ENCODE assay signal across 20 cellular contexts in the genomic region with DNA sequence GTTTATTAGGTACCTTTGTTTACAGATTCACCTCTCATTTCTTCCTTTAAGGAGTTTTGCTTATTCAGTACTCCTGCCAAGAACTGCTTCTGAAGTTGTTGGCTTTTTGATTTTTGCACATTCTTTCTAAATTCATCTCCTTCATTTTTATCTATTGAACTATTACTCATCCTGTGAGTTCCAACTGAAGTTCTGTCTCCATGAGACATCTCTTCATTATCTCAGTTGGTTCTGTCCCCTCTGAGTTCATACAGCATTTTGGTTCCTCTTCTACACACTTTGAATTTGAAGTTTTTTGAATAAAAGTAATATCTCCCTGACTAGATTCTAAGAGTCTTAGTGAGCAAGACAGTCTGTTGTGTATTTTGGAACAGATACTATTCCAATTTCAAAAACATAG.
DNase-seq lines count a peak whose midpoint lies in the region; ATAC-seq and TF ChIP-seq lines count a peak whose summit lies in the region.
"Had no signal": no experiment of that assay in that cellular context is flagged by ENCODE, and none has a peak within 500 bp of the region (broad histone marks: within the 10 kb centered on the region; RNA-seq: fewer than 3 reads in every experiment).

No MANE protein-coding gene starts in this region.

- H3K36me3 ChIP-seq in mesenchymal stem cell (ENCODE audit: control insufficient read depth in 1 of 2, insufficient read depth in 2 of 2, low read depth in 1 of 2, low read length in 2 of 2), result no peaks in the 10 kb centered on the region
- H3K36me3 ChIP-seq: BE2C; BLaER1 treated with 17β-estradiol and CSF1 and Interleukin-3, amounts not matched to agents 10 nM and 100 nM had no signal

- H3K18ac ChIP-seq in mesenchymal stem cell (ENCODE audit: low read depth in 1 of 2, low read length in 2 of 2), result no peak overlapping the region

- TF ChIP-seq CTCF in choroid plexus epithelial cell (conservative IDR thresholded peaks at IDR 0.05; ENCODE audit: low read depth, low read length) (no peak), omental fat pad (IDR thresholded peaks at IDR 0.05) (no peak)

- no peaks in the 10 kb centered on the region for H3K4me1 ChIP-seq in mesenchymal stem cell (ENCODE audit: control insufficient read depth, insufficient read depth, low read depth, low read length)
- H3K4me1 ChIP-seq: A549, BE2C had no signal

- DNase-seq in NCI-H226 (peak; percentile 6), choroid plexus epithelial cell (ENCODE audit: low read depth) (peak; percentile 10), omental fat pad (ENCODE audit: low spot score) (no peak), mesenchymal stem cell (no peak), NCI-H187 (lab: John Stamatoyannopoulos, UW) (no peak)
- DNase-seq: 8988T; ACHN; AML-193; BE2C; CD4-positive, alpha-beta T cell; CD8-positive, alpha-beta memory T cell; DMS 273 treated with DMSO at 0.1 percent for 48 hours; DMS79 treated with DMSO at 0.1 percent for 48 hours; GF-D8; H9 had no signal

- H2BK15ac ChIP-seq in mesenchymal stem cell (ENCODE audit: low read depth, poor library complexity, severe bottlenecking), result no peak overlapping the region

- no peak overlapping the region for H3K27ac ChIP-seq in mesenchymal stem cell (ENCODE audit: low read length, poor library complexity, severe bottlenecking)
- H3K27ac ChIP-seq: A549; BLaER1 treated with 17β-estradiol and CSF1 and Interleukin-3, amounts not matched to agents 10 nM and 100 nM had no signal

- H2BK5ac ChIP-seq in mesenchymal stem cell (ENCODE audit: low read depth, low read length, poor library complexity, severe bottlenecking), result no peak overlapping the region

- H3K14ac ChIP-seq in mesenchymal stem cell (ENCODE audit: low read length in 2 of 2), result no peak overlapping the region

- H2BK120ac ChIP-seq in mesenchymal stem cell (ENCODE audit: low read depth, low read length), result no peak overlapping the region

- no peak overlapping the region for H3K4me3 ChIP-seq in choroid plexus epithelial cell (ENCODE audit: low read depth, low read length)
- no peak overlapping the region for H3K4me3 ChIP-seq in mesenchymal stem cell (ENCODE audit: insufficient read depth in 1 of 2, low read depth in 1 of 2, low read length in 2 of 2)
- H3K4me3 ChIP-seq: A549; BLaER1 treated with 17β-estradiol and CSF1 and Interleukin-3, amounts not matched to agents 10 nM and 100 nM; GM23338 had no signal

- H4K8ac ChIP-seq in mesenchymal stem cell (ENCODE audit: low read length), result no peak overlapping the region

- H3K9me3 ChIP-seq in mesenchymal stem cell (ENCODE audit: control insufficient read depth, low read length), result no peaks in the 10 kb centered on the region
- H3K9me3 ChIP-seq: A549; BE2C; BLaER1 treated with 17β-estradiol and CSF1 and Interleukin-3, amounts not matched to agents 10 nM and 100 nM had no signal

- ATAC-seq in omental fat pad (ENCODE audit: low FRiP score) (peak; percentile 54), GM19452 (IDR thresholded peaks at IDR 0.05; ENCODE audit: unreplicated experiment) (no peak)
- ATAC-seq: A549, GM23338, HCT116 had no signal

- no peak overlapping the region for H3K23ac ChIP-seq in mesenchymal stem cell (ENCODE audit: low read length in 2 of 2)

- no peak overlapping the region for H3K4ac ChIP-seq in mesenchymal stem cell (ENCODE audit: low read depth in 1 of 2, low read length in 2 of 2)

- no peak overlapping the region for H2BK12ac ChIP-seq in mesenchymal stem cell (ENCODE audit: low read length in 2 of 2)

- no peaks in the 10 kb centered on the region for H3K79me1 ChIP-seq in mesenchymal stem cell (replicated peaks; ENCODE audit: low read length, poor library complexity, severe bottlenecking)

- no peak overlapping the region for H4K91ac ChIP-seq in mesenchymal stem cell (ENCODE audit: low read length)

- no peak overlapping the region for H3K4me2 ChIP-seq in mesenchymal stem cell (ENCODE audit: low read length, poor library complexity, severe bottlenecking)
- H3K4me2 ChIP-seq: A549, GM23338 had no signal

- no peak overlapping the region for H2AK5ac ChIP-seq in mesenchymal stem cell (ENCODE audit: low read length, severe bottlenecking)

- H3K9ac ChIP-seq in mesenchymal stem cell (ENCODE audit: low read length), result no peak overlapping the region
- H3K9ac ChIP-seq: BLaER1 treated with 17β-estradiol and CSF1 and Interleukin-3, amounts not matched to agents 10 nM and 100 nM had no signal

- H2AFZ ChIP-seq in mesenchymal stem cell (ENCODE audit: low read depth, low read length), result no peak overlapping the region
- H2AFZ ChIP-seq: GM23338 had no signal

- no peaks in the 10 kb centered on the region for H3K27me3 ChIP-seq in mesenchymal stem cell (ENCODE audit: control insufficient read depth in 1 of 2, insufficient read depth in 1 of 2, low read length in 2 of 2)
- H3K27me3 ChIP-seq: BE2C; BLaER1 treated with 17β-estradiol and CSF1 and Interleukin-3, amounts not matched to agents 10 nM and 100 nM had no signal

Comparison
In these comparisons a context has a peak if more than half of its experiments do, and no peak if none do; other contexts are left out.
1. DNase-seq: peak in NCI-H226 (single experiment) and choroid plexus epithelial cell (single experiment); none in omental fat pad (single experiment), mesenchymal stem cell (single experiment) and NCI-H187 (0 of 2).